ENCODE assay signal across 11 cellular contexts in genomic region chr6:36947570-36948351, GRCh38. TPM values are rescaled to one million over a fixed set of nuclear protein-coding genes. Genes with fewer than 3 reads are reported as not detected.
DNase-seq lines count a peak whose midpoint lies in the region; ATAC-seq and TF ChIP-seq lines count a peak whose summit lies in the region.
"Had no signal": no experiment of that assay in that cellular context is flagged by ENCODE, and none has a peak within 500 bp of the region (broad histone marks: within the 10 kb centered on the region; RNA-seq: fewer than 3 reads in every experiment).

No MANE protein-coding gene starts in this region.

- no peak overlapping the region for H3K27ac Mint-ChIP-seq in MCF 10A (ENCODE audit: low read depth, unreplicated experiment)
- H3K27ac Mint-ChIP-seq in activated CD8-positive, alpha-beta T cell treated with anti-CD3 and anti-CD28 coated beads for 36 hours: no peak overlapping the region

- no peaks in the 10 kb centered on the region for H3K27me3 ChIP-seq in breast epithelium
- H3K27me3 ChIP-seq in upper lobe of right lung: no peaks in the 10 kb centered on the region
- H3K27me3 ChIP-seq in esophagus muscularis mucosa: no peaks in the 10 kb centered on the region

- H3K36me3 ChIP-seq in breast epithelium: no peaks in the 10 kb centered on the region
- H3K36me3 ChIP-seq in upper lobe of right lung: no peaks in the 10 kb centered on the region
- no peaks in the 10 kb centered on the region for H3K36me3 ChIP-seq in esophagus muscularis mucosa

- TF ChIP-seq CTCF in breast epithelium (IDR thresholded peaks at IDR 0.05): no peak
- TF ChIP-seq CTCF in MCF 10A (IDR thresholded peaks at IDR 0.05; ENCODE audit: unreplicated experiment): no peak
- no peak for TF ChIP-seq CTCF in activated CD8-positive, alpha-beta T cell treated with anti-CD3 and anti-CD28 coated beads for 36 hours (IDR thresholded peaks at IDR 0.05)
- no peak for TF ChIP-seq CTCF in upper lobe of right lung (IDR thresholded peaks at IDR 0.05)
- no peak for TF ChIP-seq CTCF in esophagus muscularis mucosa (IDR thresholded peaks at IDR 0.05)

- H3K4me1 Mint-ChIP-seq in MCF 10A (ENCODE audit: insufficient read depth, unreplicated experiment): peaks cover 16% of the 10 kb centered on the region
- peaks cover 21% of the 10 kb centered on the region for H3K4me1 Mint-ChIP-seq in activated CD8-positive, alpha-beta T cell treated with anti-CD3 and anti-CD28 coated beads for 36 hours (ENCODE audit: low read depth)

- TF ChIP-seq POLR2A in breast epithelium (IDR thresholded peaks at IDR 0.05): no peak
- no peak for TF ChIP-seq POLR2A in esophagus muscularis mucosa (IDR thresholded peaks at IDR 0.05; ENCODE audit: low read depth)

- DNase-seq in breast epithelium (ENCODE audit: low spot score in 2 of 2) (peak in 1 of 2 donors; percentile 82), MCF 10A (ENCODE audit: unreplicated experiment) (no peak), hypothalamus (lab: John Stamatoyannopoulos, UW) (peak in 38 of 51 donors; percentile 25 to 93 (median 68)), upper lobe of right lung (peak; percentile 38), NCI-H2171 (lab: John Stamatoyannopoulos, UW) (no peak), SKM-1 treated with dmso at 0.1 percent for 144 hours (lab: John Stamatoyannopoulos, UW; ENCODE audit: unreplicated experiment) (no peak), esophagus muscularis mucosa (ENCODE audit: extremely low spot score) (no peak)
- peak; percentile 48 for DNase-seq in activated CD8-positive, alpha-beta T cell treated with anti-CD3 and anti-CD28 coated beads for 36 hours
- DNase-seq: NCI-H524; stimulated activated CD4-positive, alpha-beta T cell treated with anti-CD3 and anti-CD28 coated beads, Interleukin-4, amount 100 ng/mL, for 4 hours had no signal

- no TSS peak for BruUV-seq in MCF 10A (replicated peaks; lab: Mats Ljungman, UMichigan)

- H3K4me3 Mint-ChIP-seq in MCF 10A (ENCODE audit: unreplicated experiment): no peak overlapping the region
- no peak overlapping the region for H3K4me3 Mint-ChIP-seq in activated CD8-positive, alpha-beta T cell treated with anti-CD3 and anti-CD28 coated beads for 36 hours

- POLR2A ChIA-PET in MCF 10A (lab: Yijun Ruan, JAX): interaction anchor here (0.9 kb wide), 1 partner anchor 18 kb away, joined by 7 read pairs; no protein-coding TSS in a partner anchor
- POLR2A ChIA-PET in activated CD8-positive, alpha-beta T cell treated with anti-CD3 and anti-CD28 coated beads for 36 hours (lab: Charles Lee): interaction anchor here (1.4 kb wide), 1 partner anchor 8 kb away, joined by 4 read pairs; no protein-coding TSS in a partner anchor

- peaks cover 16% of the 10 kb centered on the region for H3K27me3 Mint-ChIP-seq in MCF 10A (ENCODE audit: insufficient read depth, unreplicated experiment)
- H3K27me3 Mint-ChIP-seq in activated CD8-positive, alpha-beta T cell treated with anti-CD3 and anti-CD28 coated beads for 36 hours: no peaks in the 10 kb centered on the region

- intact Hi-C loops in breast epithelium (cut with DNase I; ENCODE audit: low total_unique reads) (no loop called here), MCF 10A (cut with micrococcal nuclease) (no loop called here), upper lobe of right lung (cut with DNase I) (no loop called here), esophagus muscularis mucosa (cut with DNase I) (no loop called here)
- intact Hi-C loops in activated CD8-positive, alpha-beta T cell treated with anti-CD3 and anti-CD28 coated beads for 36 hours (cut with micrococcal nuclease): no loop called here

- CTCF ChIA-PET in MCF 10A (lab: Yijun Ruan, JAX): interaction anchor here (0.6 to 1.3 kb wide), 3 partner anchors 8 to 260 kb away, joined by 3 to 5 read pairs (median 3); no protein-coding TSS in a partner anchor
- CTCF ChIA-PET in activated CD8-positive, alpha-beta T cell treated with anti-CD3 and anti-CD28 coated beads for 36 hours (lab: Charles Lee): interaction anchor here (1.9 kb wide), 1 partner anchor 70 kb away, joined by 6 read pairs; no protein-coding TSS in a partner anchor

- no peaks in the 10 kb centered on the region for H3K9me3 Mint-ChIP-seq in MCF 10A (ENCODE audit: unreplicated experiment)
- H3K9me3 Mint-ChIP-seq in activated CD8-positive, alpha-beta T cell treated with anti-CD3 and anti-CD28 coated beads for 36 hours: no peaks in the 10 kb centered on the region

- H3K4me1 ChIP-seq in breast epithelium (no peaks in the 10 kb centered on the region), upper lobe of right lung (no peaks in the 10 kb centered on the region), esophagus muscularis mucosa (no peaks in the 10 kb centered on the region)

- ATAC-seq in activated CD8-positive, alpha-beta T cell treated with anti-CD3 and anti-CD28 coated beads for 36 hours: peak; percentile 71
- ATAC-seq in upper lobe of right lung: no peak

- peak overlapping the region; percentile 20 to 74 for H3K27ac ChIP-seq in breast epithelium
- no peak overlapping the region for H3K27ac ChIP-seq in upper lobe of right lung
- H3K27ac ChIP-seq in esophagus muscularis mucosa (replicated peaks in 1 of 4): no peak overlapping the region
- H3K27ac ChIP-seq: KMS-11 had no signal

- H3K9me3 ChIP-seq in breast epithelium: no peaks in the 10 kb centered on the region
- H3K9me3 ChIP-seq in upper lobe of right lung: no peaks in the 10 kb centered on the region
- no peaks in the 10 kb centered on the region for H3K9me3 ChIP-seq in esophagus muscularis mucosa

- whole genome bisulfite sequencing in esophagus muscularis mucosa: 60% methylated on average over 11 of the region's 12 CpGs

- TF ChIP-seq EP300 in esophagus muscularis mucosa (IDR thresholded peaks at IDR 0.05): no peak

- H3K36me3 Mint-ChIP-seq in MCF 10A (ENCODE audit: insufficient read depth, unreplicated experiment): no peaks in the 10 kb centered on the region
- no peaks in the 10 kb centered on the region for H3K36me3 Mint-ChIP-seq in activated CD8-positive, alpha-beta T cell treated with anti-CD3 and anti-CD28 coated beads for 36 hours (ENCODE audit: low read depth)

- no peak overlapping the region for H3K4me3 ChIP-seq in breast epithelium
- no peak overlapping the region for H3K4me3 ChIP-seq in upper lobe of right lung
- no peak overlapping the region for H3K4me3 ChIP-seq in esophagus muscularis mucosa

RNA-seq across cellular contexts. Expression of gene PI16, which starts 6.8 kb away (rescaled TPM):
- total RNA-seq in breast epithelium (10 to 100 TPM in 1 of 3 donors, 1 to 10 TPM in 2; 2.8 to 14.9 (median 5.2) TPM), MCF 10A (2022) (not detected in 2 replicates), upper lobe of right lung (3.4 TPM), esophagus muscularis mucosa (10 to 100 TPM; 44.8 to 64.3 (median 56.9) TPM)
- total RNA-seq in activated CD8-positive, alpha-beta T cell treated with anti-CD3 and anti-CD28 coated beads for 36 hours: not detected

RNA-seq across cellular contexts. Expression of gene MTCH1, which starts 38.2 kb away (rescaled TPM):
- total RNA-seq in breast epithelium: 100 to 1,000 TPM; 187 to 229 (median 215) TPM
- total RNA-seq in MCF 10A (2022): 74.9 and 78.2 TPM in 2 replicates
- total RNA-seq in activated CD8-positive, alpha-beta T cell treated with anti-CD3 and anti-CD28 coated beads for 36 hours: 100 to 1,000 TPM in 1 of 2 experiments, 10 to 100 TPM in 1; 96.5 to 100 TPM
- total RNA-seq in upper lobe of right lung: 194 TPM
- total RNA-seq in esophagus muscularis mucosa: 100 to 1,000 TPM; 205 to 258 (median 232) TPM

RNA-seq across cellular contexts. Expression of gene FGD2, which starts 57.7 kb away (rescaled TPM):
- total RNA-seq in breast epithelium: 10 to 100 TPM; 11.5 to 51.4 (median 18.6) TPM
- total RNA-seq in MCF 10A (2022): not detected in 2 replicates
- 1 to 10 TPM; 1.4 to 1.6 TPM for total RNA-seq in activated CD8-positive, alpha-beta T cell treated with anti-CD3 and anti-CD28 coated beads for 36 hours
- total RNA-seq in upper lobe of right lung: 56.9 TPM
- total RNA-seq in esophagus muscularis mucosa: 10 to 100 TPM; 13.9 to 23.1 (median 19.3) TPM

Comparison
In these comparisons a context has a peak if more than half of its experiments do, and no peak if none do; other contexts are left out.
1. RNA of gene FGD2, which starts 57.7 kb away (total RNA-seq): 56.9 TPM in upper lobe of right lung (single experiment), 13.9 to 23.1 TPM in esophagus muscularis mucosa and 11.5 to 51.4 TPM in breast epithelium; 1.4 to 1.6 TPM in activated CD8-positive, alpha-beta T cell treated with anti-CD3 and anti-CD28 coated beads for 36 hours and not detected in MCF 10A; every median in the first group is over 4 times any median in the second.
2. DNase-seq: peak in activated CD8-positive, alpha-beta T cell treated with anti-CD3 and anti-CD28 coated beads for 36 hours (single experiment), hypothalamus (38 of 51) and upper lobe of right lung (single experiment); none in MCF 10A (single experiment), NCI-H2171 (single experiment), SKM-1 treated with dmso at 0.1 percent for 144 hours (single experiment) and esophagus muscularis mucosa (single experiment).
3. H3K27ac ChIP-seq: peak in breast epithelium (2 of 2); none in upper lobe of right lung (single experiment) and esophagus muscularis mucosa (0 of 4).